In the genomic region with DNA sequence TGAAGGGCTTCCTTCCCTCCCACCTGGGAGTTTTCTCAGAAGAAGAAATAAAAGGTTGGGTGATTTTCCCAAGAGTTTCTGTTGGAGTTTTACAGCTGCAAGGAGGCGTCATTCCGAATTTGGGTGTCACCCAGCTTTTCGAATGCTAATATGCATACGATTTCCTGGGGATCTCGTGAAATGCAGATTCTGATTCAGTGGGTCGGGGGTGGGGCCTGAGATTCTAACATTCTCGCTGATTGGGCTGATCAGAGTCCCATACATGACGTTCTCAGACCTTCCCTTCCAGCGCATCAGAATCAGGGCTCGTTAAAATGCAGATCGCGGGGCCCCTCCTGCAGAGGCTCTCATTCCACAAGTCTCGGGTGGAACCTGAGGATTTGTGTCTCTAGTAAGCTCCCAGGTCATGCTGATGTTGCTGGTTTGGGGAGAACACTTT, we compare ENCODE assay signal across 25 cellular contexts.
DNase-seq lines count a peak whose midpoint lies in the region; ATAC-seq, FAIRE-seq and TF ChIP-seq lines count a peak whose summit lies in the region.
"Had no signal": no experiment of that assay in that cellular context is flagged by ENCODE, and none has a peak within 500 bp of the region (broad histone marks: within the 10 kb centered on the region; RNA-seq: fewer than 3 reads in every experiment).

No MANE protein-coding gene starts in this region.

- no peaks in the 10 kb centered on the region for H3K9me3 ChIP-seq in BLaER1
- no peaks in the 10 kb centered on the region for H3K9me3 ChIP-seq in neuronal stem cell (replicated peaks in 1 of 2; ENCODE audit: control insufficient read depth in 2 of 2, insufficient read depth in 1 of 2, low read depth in 1 of 2, low read length in 2 of 2)
- H3K9me3 ChIP-seq in kidney (ENCODE audit: control insufficient read depth in 1 of 2, low read length in 2 of 2) = no peaks in the 10 kb centered on the region
- H3K9me3 ChIP-seq: gastrocnemius medialis, lower lobe of right lung, ovary, sigmoid colon, upper lobe of left lung had no signal

- H3K4me3 ChIP-seq in BLaER1 = no peak overlapping the region
- H3K4me3 ChIP-seq in neuronal stem cell (ENCODE audit: low read length in 2 of 2) = no peak overlapping the region
- no peak overlapping the region for H3K4me3 ChIP-seq in kidney (ENCODE audit: low read length in 2 of 2)
- H3K4me3 ChIP-seq: gastrocnemius medialis, lower lobe of right lung, ovary, sigmoid colon, upper lobe of left lung had no signal

- no peak for ATAC-seq in HG02870 (IDR thresholded peaks at IDR 0.05; ENCODE audit: unreplicated experiment)
- ATAC-seq in stimulated activated naive CD8-positive, alpha-beta T cell treated with anti-CD3 and anti-CD28 coated beads, Interleukin-15, amount 100 ng/mL, for 72 hours = no peak
- ATAC-seq: gastrocnemius medialis, lower lobe of right lung had no signal

- no peak for FAIRE-seq in kidney (lab: Jason Lieb, UNC)
- FAIRE-seq: GM18507, TTC549 had no signal

- H3K9ac ChIP-seq in BLaER1 = 0 out of 2 replicates have a peak overlapping the region, but pooled peaks have one; percentile 24
- H3K9ac ChIP-seq in neuronal stem cell (ENCODE audit: low read depth, low read length, poor library complexity) = no peak overlapping the region
- no peak overlapping the region for H3K9ac ChIP-seq in kidney (ENCODE audit: low read length in 2 of 2)

- no peak overlapping the region for H2BK5ac ChIP-seq in neuronal stem cell (ENCODE audit: low read length)

- no peak overlapping the region for H3K4ac ChIP-seq in neuronal stem cell (ENCODE audit: low read length)

- DNase-seq in NCI-H226 (peak; percentile 43), iPS DF 19.7 (ENCODE audit: low read depth, low spot score) (peak; percentile 73), neuronal stem cell (ENCODE audit: low spot score) (peak; percentile 48), kidney tubule cell (ENCODE audit: low spot score) (no peak), kidney (no peak)
- no peak for DNase-seq in stimulated activated naive CD8-positive, alpha-beta T cell treated with anti-CD3 and anti-CD28 coated beads, Interleukin-15, amount 100 ng/mL, for 72 hours
- DNase-seq: activated CD4-positive, alpha-beta T cell treated with anti-CD3 and anti-CD28 coated beads, Interleukin-2, amount 10 ng/mL, durations not matched to agents 24 days and 14 days; activated CD8-positive, alpha-beta memory T cell treated with anti-CD3 and anti-CD28 coated beads, Interleukin-2, amount 50 U/mL, for 4 hours; activated effector memory CD4-positive, alpha-beta T cell treated with Interleukin-2 at 50 U/mL for 16 hours; CD4-positive, alpha-beta T cell; DMS79 treated with DMSO at 0.1 percent for 48 hours; gastrocnemius medialis; lower lobe of right lung; naive B cell; NCI-H1105 treated with DMSO at 0.1 percent for 48 hours; NCI-H524; sigmoid colon; stimulated activated CD4-positive, alpha-beta T cell treated with anti-CD3 and anti-CD28 coated beads, Interleukin-1b, Interleukin-23, amount 100 ng/mL, for 48 hours; stimulated activated naive CD4-positive, alpha-beta T cell treated with Interleukin-2 at 50 U/mL for 16 hours; upper lobe of left lung had no signal

- TF ChIP-seq CTCF in kidney (IDR thresholded peaks at IDR 0.05; ENCODE audit: borderline replicate concordance, extremely low read depth, insufficient read depth) = no peak

- H3K9me3 Mint-ChIP-seq in stimulated activated naive CD8-positive, alpha-beta T cell treated with anti-CD3 and anti-CD28 coated beads, Interleukin-15, amount 100 ng/mL, for 72 hours = no peaks in the 10 kb centered on the region
- H3K9me3 Mint-ChIP-seq: activated CD4-positive, alpha-beta T cell treated with anti-CD3 and anti-CD28 coated beads, Interleukin-2, amount 10 ng/mL, durations not matched to agents 24 days and 14 days; CD4-positive, alpha-beta T cell; naive B cell had no signal

- no peaks in the 10 kb centered on the region for H3K4me1 Mint-ChIP-seq in stimulated activated naive CD8-positive, alpha-beta T cell treated with anti-CD3 and anti-CD28 coated beads, Interleukin-15, amount 100 ng/mL, for 72 hours
- H3K4me1 Mint-ChIP-seq: activated CD4-positive, alpha-beta T cell treated with anti-CD3 and anti-CD28 coated beads, Interleukin-2, amount 10 ng/mL, durations not matched to agents 24 days and 14 days had no signal

- no peak overlapping the region for H2BK15ac ChIP-seq in neuronal stem cell (ENCODE audit: low read length)

- H3K4me3 Mint-ChIP-seq in stimulated activated naive CD8-positive, alpha-beta T cell treated with anti-CD3 and anti-CD28 coated beads, Interleukin-15, amount 100 ng/mL, for 72 hours = no peak overlapping the region
- H3K4me3 Mint-ChIP-seq: activated CD4-positive, alpha-beta T cell treated with anti-CD3 and anti-CD28 coated beads, Interleukin-2, amount 10 ng/mL, durations not matched to agents 24 days and 14 days; CD4-positive, alpha-beta T cell; naive B cell had no signal

- H4K8ac ChIP-seq in neuronal stem cell (ENCODE audit: low read depth, low read length) = no peak overlapping the region

- H3K27ac ChIP-seq in BLaER1 (no peak overlapping the region), neuronal stem cell (replicated peaks; ENCODE audit: low read length) (peak overlapping the region; percentile 95), kidney (ENCODE audit: low read depth in 2 of 2, low read length in 2 of 2) (no peak overlapping the region)
- H3K27ac ChIP-seq: gastrocnemius medialis, lower lobe of right lung, ovary, sigmoid colon, upper lobe of left lung had no signal

- no peaks in the 10 kb centered on the region for H3K27me3 ChIP-seq in BLaER1
- H3K27me3 ChIP-seq in neuronal stem cell (ENCODE audit: control insufficient read depth in 3 of 3, insufficient read depth in 3 of 3, low read depth in 1 of 3, low read length in 3 of 3) = no peaks in the 10 kb centered on the region
- H3K27me3 ChIP-seq: gastrocnemius medialis, ovary, upper lobe of left lung had no signal

- H2BK12ac ChIP-seq in neuronal stem cell (ENCODE audit: low read length) = no peak overlapping the region

- H3K79me1 ChIP-seq in neuronal stem cell (ENCODE audit: low read depth, low read length) = no peaks in the 10 kb centered on the region

- H4K20me1 ChIP-seq in BLaER1 = no peaks in the 10 kb centered on the region

- no peak overlapping the region for H2AK5ac ChIP-seq in neuronal stem cell (ENCODE audit: low read depth, low read length)

- H3K27ac Mint-ChIP-seq in stimulated activated naive CD8-positive, alpha-beta T cell treated with anti-CD3 and anti-CD28 coated beads, Interleukin-15, amount 100 ng/mL, for 72 hours = no peak overlapping the region
- H3K27ac Mint-ChIP-seq: activated CD4-positive, alpha-beta T cell treated with anti-CD3 and anti-CD28 coated beads, Interleukin-2, amount 10 ng/mL, durations not matched to agents 24 days and 14 days; CD4-positive, alpha-beta T cell had no signal

- H3K4me1 ChIP-seq in BLaER1 = no peaks in the 10 kb centered on the region
- H3K4me1 ChIP-seq in neuronal stem cell (ENCODE audit: control insufficient read depth in 2 of 2, insufficient read depth in 1 of 2, low read depth in 1 of 2, low read length in 2 of 2) = peaks cover 18 to 38% of the 10 kb centered on the region in 2 donors
- H3K4me1 ChIP-seq in kidney (ENCODE audit: control insufficient read depth in 1 of 2, insufficient read depth in 1 of 2, low read depth in 1 of 2, low read length in 2 of 2) = no peaks in the 10 kb centered on the region
- H3K4me1 ChIP-seq: gastrocnemius medialis, lower lobe of right lung, upper lobe of left lung had no signal

- no CpG with 5 or more reads among the region's 13 CpGs for WGBS in neuronal stem cell (ENCODE audit: extremely low coverage in 2 of 2, insufficient read length in 2 of 2, insufficient replicate concordance in 1 of 2), 2 donors

- no peak overlapping the region for H3K14ac ChIP-seq in neuronal stem cell (ENCODE audit: low read length)

- no peak overlapping the region for H4K91ac ChIP-seq in neuronal stem cell (ENCODE audit: low read depth, low read length, poor library complexity)

- intact Hi-C loops in kidney (cut with DNase I) = no loop called here

- H2AFZ ChIP-seq in neuronal stem cell (ENCODE audit: low read length) = peak overlapping the region; percentile 67

- no peaks in the 10 kb centered on the region for H3K36me3 ChIP-seq in BLaER1
- no peaks in the 10 kb centered on the region for H3K36me3 ChIP-seq in neuronal stem cell (replicated peaks in 1 of 2; ENCODE audit: control insufficient read depth in 2 of 2, insufficient read depth in 2 of 2, low read length in 2 of 2)
- H3K36me3 ChIP-seq in kidney (ENCODE audit: control insufficient read depth in 1 of 2, insufficient read depth in 2 of 2, low read length in 2 of 2) = no peaks in the 10 kb centered on the region
- H3K36me3 ChIP-seq: gastrocnemius medialis, lower lobe of right lung, ovary, sigmoid colon, upper lobe of left lung had no signal

- H3K18ac ChIP-seq in neuronal stem cell (ENCODE audit: low read length) = peak overlapping the region; percentile 18

- no peak overlapping the region for H2BK120ac ChIP-seq in neuronal stem cell (ENCODE audit: low read depth, low read length)

- no peak overlapping the region for H3K23ac ChIP-seq in neuronal stem cell (ENCODE audit: low read depth, low read length, poor library complexity)

- no peak overlapping the region for H3K4me2 ChIP-seq in BLaER1
- H3K4me2 ChIP-seq in neuronal stem cell (ENCODE audit: insufficient read depth, low read length, poor library complexity, severe bottlenecking) = peak overlapping the region; percentile 48

- H3K27me3 Mint-ChIP-seq in stimulated activated naive CD8-positive, alpha-beta T cell treated with anti-CD3 and anti-CD28 coated beads, Interleukin-15, amount 100 ng/mL, for 72 hours = no peaks in the 10 kb centered on the region
- H3K27me3 Mint-ChIP-seq: activated CD4-positive, alpha-beta T cell treated with anti-CD3 and anti-CD28 coated beads, Interleukin-2, amount 10 ng/mL, durations not matched to agents 24 days and 14 days; CD4-positive, alpha-beta T cell; naive B cell had no signal

Comparison
In these comparisons a context has a peak if more than half of its experiments do, and no peak if none do; other contexts are left out.
1. DNase-seq: peak in NCI-H226 (single experiment), iPS DF 19.7 (single experiment) and neuronal stem cell (single experiment); none in kidney tubule cell (single experiment), kidney (single experiment) and stimulated activated naive CD8-positive, alpha-beta T cell treated with anti-CD3 and anti-CD28 coated beads, Interleukin-15, amount 100 ng/mL, for 72 hours (0 of 2).